26 cellular contexts compared by ENCODE assay signal in the genomic region with DNA sequence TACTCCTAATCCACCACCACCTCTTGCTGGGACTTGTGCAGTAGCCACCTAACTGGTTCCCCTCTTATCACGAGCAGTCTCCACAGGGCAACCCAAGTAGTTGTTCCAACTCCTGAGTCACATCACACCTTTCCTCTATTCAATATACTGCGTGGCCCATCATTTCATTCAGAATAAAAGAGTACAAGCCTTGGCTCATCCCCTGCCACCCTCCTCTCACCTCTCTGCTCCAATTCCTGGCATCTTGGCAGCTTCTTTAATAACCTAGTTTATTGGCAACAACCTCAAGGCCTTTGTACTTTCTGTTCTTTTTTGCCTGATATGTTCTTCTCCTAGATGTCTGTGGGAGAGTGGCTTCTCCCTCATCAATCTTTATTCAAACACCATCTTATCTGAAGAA.
"Had no signal": no experiment of that assay in that cellular context is flagged by ENCODE, and none has a peak within 500 bp of the region (broad histone marks: within the 10 kb centered on the region; RNA-seq: fewer than 3 reads in every experiment).

No MANE protein-coding gene starts in this region.

- H3K27ac Mint-ChIP-seq: effector memory CD8-positive, alpha-beta T cell; memory B cell; mesothelial cell of epicardium; natural killer cell; progenitor cell of endocrine pancreas; stimulated activated naive B cell treated with anti-CD40 and anti-IgM and Interleukin-4, amounts not matched to agents 10 μg/mL and 1 μg/mL and 100 μg/mL, for 72 hours; stimulated activated naive CD8-positive, alpha-beta T cell treated with anti-CD3 and anti-CD28 coated beads, Interleukin-15, amount 100 ng/mL, for 72 hours had no signal

- H3K4me1 Mint-ChIP-seq: memory B cell; mesothelial cell of epicardium; natural killer cell; stimulated activated naive B cell treated with anti-CD40 and anti-IgM and Interleukin-4, amounts not matched to agents 10 μg/mL and 1 μg/mL and 100 μg/mL, for 72 hours; stimulated activated naive CD8-positive, alpha-beta T cell treated with anti-CD3 and anti-CD28 coated beads, Interleukin-15, amount 100 ng/mL, for 72 hours had no signal

- H3K9me3 Mint-ChIP-seq: effector memory CD8-positive, alpha-beta T cell; mesothelial cell of epicardium; neural crest cell; stimulated activated naive CD8-positive, alpha-beta T cell treated with anti-CD3 and anti-CD28 coated beads, Interleukin-15, amount 100 ng/mL, for 72 hours had no signal

- FAIRE-seq: kidney had no signal

- H3K9me3 ChIP-seq: esophagus squamous epithelium, lower lobe of right lung, ovary, right lobe of liver, thoracic aorta, transverse colon had no signal

- H3K4me3 ChIP-seq: esophagus squamous epithelium, hepatocyte, left ventricle myocardium inferior, lower lobe of right lung, ovary, right lobe of liver, spleen, thoracic aorta, transverse colon had no signal

- H3K36me3 Mint-ChIP-seq: memory B cell; natural killer cell; stimulated activated naive B cell treated with anti-CD40 and anti-IgM and Interleukin-4, amounts not matched to agents 10 μg/mL and 1 μg/mL and 100 μg/mL, for 72 hours had no signal

- H3K4me2 ChIP-seq: hepatocyte had no signal

- ATAC-seq: effector memory CD8-positive, alpha-beta T cell; left cardiac atrium; lower lobe of right lung; natural killer cell; right lobe of liver; stimulated activated naive B cell treated with anti-CD40 and anti-IgM and Interleukin-4, amounts not matched to agents 10 μg/mL and 1 μg/mL and 100 μg/mL, for 72 hours; stimulated activated naive CD8-positive, alpha-beta T cell treated with anti-CD3 and anti-CD28 coated beads, Interleukin-15, amount 100 ng/mL, for 72 hours had no signal

- H3K4me1 ChIP-seq: lower lobe of right lung, spleen had no signal

- H3K27me3 ChIP-seq: esophagus squamous epithelium, hepatocyte, ovary, right lobe of liver, spleen, transverse colon had no signal

- H3K4me3 Mint-ChIP-seq: effector memory CD8-positive, alpha-beta T cell; memory B cell; mesothelial cell of epicardium; natural killer cell; neural crest cell; stimulated activated naive B cell treated with anti-CD40 and anti-IgM and Interleukin-4, amounts not matched to agents 10 μg/mL and 1 μg/mL and 100 μg/mL, for 72 hours; stimulated activated naive CD8-positive, alpha-beta T cell treated with anti-CD3 and anti-CD28 coated beads, Interleukin-15, amount 100 ng/mL, for 72 hours had no signal

- DNase-seq: effector memory CD8-positive, alpha-beta T cell; esophagus squamous epithelium; foreskin fibroblast; head of caudate nucleus; kidney; left cardiac atrium; left ventricle myocardium inferior; lower lobe of right lung; natural killer cell; ovary; retina; right lobe of liver; spleen; stimulated activated CD4-positive, alpha-beta T cell treated with anti-CD3 and anti-CD28 coated beads, Interleukin-15, amount 100 ng/mL, for 24 hours; stimulated activated CD4-positive, alpha-beta T cell treated with anti-CD3 and anti-CD28 coated beads, Interleukin-1b, Interleukin-23, amount 100 ng/mL, for 48 hours; stimulated activated CD4-positive, alpha-beta T cell treated with anti-CD3 and anti-CD28 coated beads, Interleukin-4, amount 100 ng/mL, for 24 hours; stimulated activated naive B cell treated with anti-CD40 and anti-IgM and Interleukin-4, amounts not matched to agents 10 μg/mL and 1 μg/mL and 100 μg/mL, for 72 hours; stimulated activated naive CD8-positive, alpha-beta T cell treated with anti-CD3 and anti-CD28 coated beads, Interleukin-15, amount 100 ng/mL, for 72 hours; transverse colon had no signal

- H2AFZ ChIP-seq: hepatocyte had no signal

- H3K27ac ChIP-seq: epithelial cell of prostate, hepatocyte, left ventricle myocardium inferior, lower lobe of right lung, ovary, right lobe of liver, spleen, thoracic aorta, transverse colon had no signal

- H3K27me3 Mint-ChIP-seq: effector memory CD8-positive, alpha-beta T cell; memory B cell; progenitor cell of endocrine pancreas; stimulated activated naive B cell treated with anti-CD40 and anti-IgM and Interleukin-4, amounts not matched to agents 10 μg/mL and 1 μg/mL and 100 μg/mL, for 72 hours; stimulated activated naive CD8-positive, alpha-beta T cell treated with anti-CD3 and anti-CD28 coated beads, Interleukin-15, amount 100 ng/mL, for 72 hours had no signal

- H3K36me3 ChIP-seq: lower lobe of right lung, ovary, right lobe of liver, spleen, thoracic aorta, transverse colon had no signal
